ENCODE assay signal across 22 cellular contexts in the genomic region with DNA sequence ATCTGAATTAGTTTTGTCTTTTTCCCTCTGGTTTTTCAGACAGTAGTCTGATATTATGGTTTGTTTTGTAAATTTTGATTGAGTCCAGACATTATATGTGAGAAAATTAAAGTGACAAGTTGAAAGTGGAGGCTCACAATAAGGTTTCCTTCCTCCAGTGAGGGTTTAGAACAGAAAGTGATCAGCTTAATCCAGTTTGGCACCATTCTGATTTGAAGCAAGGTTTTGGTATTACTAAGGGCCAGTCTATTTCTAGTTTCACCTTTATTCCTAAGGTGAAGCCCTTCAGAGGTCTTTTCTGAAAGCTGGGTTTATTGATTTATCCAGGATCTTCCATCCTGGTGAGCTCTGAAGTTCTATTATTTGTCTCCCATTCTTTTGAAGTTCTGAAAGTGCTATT.
A peak's percentile ranks its signal among the peaks of the same experiment; 100 is the strongest.
DNase-seq lines count a peak whose midpoint lies in the region; ATAC-seq and FAIRE-seq lines count a peak whose summit lies in the region.
"Had no signal": no experiment of that assay in that cellular context is flagged by ENCODE, and none has a peak within 500 bp of the region (broad histone marks: within the 10 kb centered on the region; RNA-seq: fewer than 3 reads in every experiment).

No MANE protein-coding gene starts in this region.

- H3K27ac Mint-ChIP-seq in activated naive CD4-positive, alpha-beta T cell treated with anti-CD3 and anti-CD28 coated beads, Interleukin-2, amount 50 U/mL, for 24 hours, result peak overlapping the region; percentile 81
- peak overlapping the region; percentile 4 for H3K27ac Mint-ChIP-seq in activated T-helper 17 cell treated with anti-CD3 and anti-CD28 coated beads, Interleukin-2, amount 50 U/mL, for 72 hours
- H3K27ac Mint-ChIP-seq in stimulated activated memory B cell treated with anti-CD40 and anti-IgM and Interleukin-4, amounts not matched to agents 10 μg/mL and 1 μg/mL and 100 μg/mL, for 72 hours, result peak overlapping the region; percentile 62

- no peak for DNase-seq in activated naive CD4-positive, alpha-beta T cell (lab: John Stamatoyannopoulos, UW)
- DNase-seq in GM18507 (ENCODE audit: extremely low spot score, insufficient read length, low read depth), result no peak
- no peak for DNase-seq in NCI-H128 (lab: John Stamatoyannopoulos, UW; ENCODE audit: unreplicated experiment)
- DNase-seq: activated CD4-positive, CD25-positive, alpha-beta regulatory T cell; C1 segment of cervical spinal cord; central memory CD4-positive, alpha-beta T cell; dermis blood vessel endothelial cell; Karpas-422; left colon; mammary epithelial cell; NCI-H146; NCI-H446; NCI-H774; right cardiac atrium; stimulated activated CD4-positive, alpha-beta T cell treated with anti-CD3 and anti-CD28 coated beads, Interleukin-2, amount 100 ng/mL, for 24 hours had no signal

- peak overlapping the region; percentile 71 for H3K4me3 Mint-ChIP-seq in activated naive CD4-positive, alpha-beta T cell treated with anti-CD3 and anti-CD28 coated beads, Interleukin-2, amount 50 U/mL, for 24 hours
- H3K4me3 Mint-ChIP-seq in activated T-helper 17 cell treated with anti-CD3 and anti-CD28 coated beads, Interleukin-2, amount 50 U/mL, for 72 hours, result peak overlapping the region; percentile 85
- H3K4me3 Mint-ChIP-seq in stimulated activated memory B cell treated with anti-CD40 and anti-IgM and Interleukin-4, amounts not matched to agents 10 μg/mL and 1 μg/mL and 100 μg/mL, for 72 hours, result no peak overlapping the region
- H3K4me3 Mint-ChIP-seq: neural crest cell had no signal

- ATAC-seq in activated T-helper 17 cell treated with anti-CD3 and anti-CD28 coated beads, Interleukin-2, amount 50 U/mL, for 72 hours (replicated peaks), result peak; percentile 53
- ATAC-seq in stimulated activated memory B cell treated with anti-CD40 and anti-IgM and Interleukin-4, amounts not matched to agents 10 μg/mL and 1 μg/mL and 100 μg/mL, for 72 hours, result no peak
- no peak for ATAC-seq in HG03159 (IDR thresholded peaks at IDR 0.05; ENCODE audit: unreplicated experiment)
- no peak for ATAC-seq in GM19455 (IDR thresholded peaks at IDR 0.05; ENCODE audit: unreplicated experiment)
- ATAC-seq: left colon, right cardiac atrium had no signal

- peaks cover 14% of the 10 kb centered on the region for H3K9me3 Mint-ChIP-seq in activated naive CD4-positive, alpha-beta T cell treated with anti-CD3 and anti-CD28 coated beads, Interleukin-2, amount 50 U/mL, for 24 hours
- H3K9me3 Mint-ChIP-seq in activated T-helper 17 cell treated with anti-CD3 and anti-CD28 coated beads, Interleukin-2, amount 50 U/mL, for 72 hours, result peaks cover 15% of the 10 kb centered on the region
- H3K9me3 Mint-ChIP-seq in stimulated activated memory B cell treated with anti-CD40 and anti-IgM and Interleukin-4, amounts not matched to agents 10 μg/mL and 1 μg/mL and 100 μg/mL, for 72 hours, result peaks cover 8% of the 10 kb centered on the region

- H3K36me3 Mint-ChIP-seq in activated naive CD4-positive, alpha-beta T cell treated with anti-CD3 and anti-CD28 coated beads, Interleukin-2, amount 50 U/mL, for 24 hours, result peaks cover 23% of the 10 kb centered on the region
- peaks cover 9% of the 10 kb centered on the region for H3K36me3 Mint-ChIP-seq in activated T-helper 17 cell treated with anti-CD3 and anti-CD28 coated beads, Interleukin-2, amount 50 U/mL, for 72 hours (ENCODE audit: low read depth)
- H3K36me3 Mint-ChIP-seq in stimulated activated memory B cell treated with anti-CD40 and anti-IgM and Interleukin-4, amounts not matched to agents 10 μg/mL and 1 μg/mL and 100 μg/mL, for 72 hours, result peaks cover 15% of the 10 kb centered on the region

- peak; percentile 51 for FAIRE-seq in GM18507 (lab: Jason Lieb, UNC)
- FAIRE-seq: frontal cortex had no signal

- H3K27me3 Mint-ChIP-seq in activated naive CD4-positive, alpha-beta T cell treated with anti-CD3 and anti-CD28 coated beads, Interleukin-2, amount 50 U/mL, for 24 hours, result no peaks in the 10 kb centered on the region
- no peaks in the 10 kb centered on the region for H3K27me3 Mint-ChIP-seq in activated T-helper 17 cell treated with anti-CD3 and anti-CD28 coated beads, Interleukin-2, amount 50 U/mL, for 72 hours
- H3K27me3 Mint-ChIP-seq in stimulated activated memory B cell treated with anti-CD40 and anti-IgM and Interleukin-4, amounts not matched to agents 10 μg/mL and 1 μg/mL and 100 μg/mL, for 72 hours, result no peaks in the 10 kb centered on the region

- peaks cover 51% of the 10 kb centered on the region for H3K4me1 Mint-ChIP-seq in activated naive CD4-positive, alpha-beta T cell treated with anti-CD3 and anti-CD28 coated beads, Interleukin-2, amount 50 U/mL, for 24 hours
- peaks cover 37% of the 10 kb centered on the region for H3K4me1 Mint-ChIP-seq in activated T-helper 17 cell treated with anti-CD3 and anti-CD28 coated beads, Interleukin-2, amount 50 U/mL, for 72 hours
- H3K4me1 Mint-ChIP-seq in stimulated activated memory B cell treated with anti-CD40 and anti-IgM and Interleukin-4, amounts not matched to agents 10 μg/mL and 1 μg/mL and 100 μg/mL, for 72 hours, result peaks cover 39% of the 10 kb centered on the region
- H3K4me1 Mint-ChIP-seq: neural crest cell had no signal

Comparison
In these comparisons a context has a peak if more than half of its experiments do, and no peak if none do; other contexts are left out.
1. H3K27ac Mint-ChIP-seq: peak in every context shown above with its lines; median percentile 81 in activated naive CD4-positive, alpha-beta T cell treated with anti-CD3 and anti-CD28 coated beads, Interleukin-2, amount 50 U/mL, for 24 hours; 62 in stimulated activated memory B cell treated with anti-CD40 and anti-IgM and Interleukin-4, amounts not matched to agents 10 μg/mL and 1 μg/mL and 100 μg/mL, for 72 hours; 4 in activated T-helper 17 cell treated with anti-CD3 and anti-CD28 coated beads, Interleukin-2, amount 50 U/mL, for 72 hours.